Comparison of ENCODE assay signal across 22 cellular contexts in the genomic region with DNA sequence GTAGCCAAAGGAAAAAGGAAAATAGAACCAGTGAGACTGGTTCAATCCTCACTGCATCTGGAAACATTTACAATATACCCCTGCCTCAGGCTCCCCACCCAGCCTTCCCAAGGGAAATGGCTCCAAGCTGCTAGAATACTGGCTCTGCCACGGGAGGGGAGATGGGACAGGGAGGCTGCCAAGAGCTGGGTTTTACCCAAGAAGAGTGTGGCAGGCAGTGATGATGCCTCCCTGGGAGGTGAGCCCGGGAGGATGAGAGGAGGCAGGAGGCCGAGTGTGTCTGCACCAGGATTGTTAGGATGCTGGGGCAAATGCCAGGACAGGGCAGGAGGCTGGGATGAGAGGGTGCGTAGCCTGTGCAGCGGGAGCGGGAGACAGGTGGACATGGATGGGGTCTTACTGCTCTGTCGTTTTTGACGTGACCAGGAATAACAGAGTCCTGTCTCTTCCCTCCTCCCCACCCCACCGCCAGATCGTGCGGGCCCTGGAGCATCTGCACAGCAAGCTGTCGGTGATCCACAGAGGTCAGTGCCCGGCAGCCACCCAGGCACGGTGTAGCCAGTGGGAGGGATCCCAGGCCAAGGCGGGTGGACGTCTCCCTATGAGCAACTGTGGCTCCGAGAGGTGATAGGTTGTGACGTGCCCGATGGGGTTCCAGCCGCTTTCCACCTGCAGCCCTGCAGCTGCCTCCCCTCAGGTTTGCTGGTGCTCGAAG. TPM values are rescaled to one million over a fixed set of nuclear protein-coding genes. Genes with fewer than 3 reads are reported as not detected.
DNase-seq lines count a peak whose midpoint lies in the region; ATAC-seq, FAIRE-seq and TF ChIP-seq lines count a peak whose summit lies in the region.
"Had no signal": no experiment of that assay in that cellular context is flagged by ENCODE, and none has a peak within 500 bp of the region (broad histone marks: within the 10 kb centered on the region; RNA-seq: fewer than 3 reads in every experiment).

No MANE protein-coding gene starts in this region.

- H3K36me3 Mint-ChIP-seq in neural crest cell (ENCODE audit: low read depth), result peaks cover 13% of the 10 kb centered on the region

- TF ChIP-seq CTCF in GM13976 (IDR thresholded peaks at IDR 0.05; ENCODE audit: borderline replicate concordance, control extremely low read depth, extremely low read depth, insufficient read depth, missing control alignments), result no peak
- TF ChIP-seq CTCF in GM12878 (IDR thresholded peaks at IDR 0.05 in 2 of 3, conservative IDR thresholded peaks at IDR 0.05 in 1 of 3; ENCODE audit: control insufficient read depth in 2 of 3, extremely low read depth in 1 of 3, insufficient read depth in 1 of 3, low read depth in 3 of 3, low read length in 3 of 3), result no peak
- TF ChIP-seq CTCF in neural crest cell (conservative IDR thresholded peaks at IDR 0.05), result no peak

- peak; percentile 45; the same call in 1 of the 2 replicates for TF ChIP-seq POLR2A in GM12878 (IDR thresholded peaks at IDR 0.05; ENCODE audit: low read depth, low read length)

- WGBS in GM12878 (ENCODE audit: insufficient coverage, insufficient replicate concordance, low lambda C conversion rate, missing lambda C conversion rate), result 58% methylated on average over 21 of the region's 21 CpGs

- TF ChIP-seq RAD21 in GM12878 (IDR thresholded peaks at IDR 0.05; ENCODE audit: insufficient read depth, low read depth, low read length), result no peak

- no peaks in the 10 kb centered on the region for H3K27me3 ChIP-seq in GM12878 (replicated peaks in 1 of 2; ENCODE audit: control insufficient read depth in 2 of 2, insufficient read depth in 2 of 2, low read length in 1 of 2)
- H3K27me3 ChIP-seq: ascending aorta, heart right ventricle, vagina had no signal

- FAIRE-seq in GM12878 (lab: Jason Lieb, UNC), result no peak

- H3K4me1 Mint-ChIP-seq in neural crest cell, result no peaks in the 10 kb centered on the region
- H3K4me1 Mint-ChIP-seq: activated CD4-positive, alpha-beta T cell treated with anti-CD3 and anti-CD28 coated beads, Interleukin-2, amount 10 ng/mL, durations not matched to agents 7 days and 5 days had no signal

- no peak overlapping the region for H3K4me2 ChIP-seq in GM12878 (ENCODE audit: control insufficient read depth, insufficient read depth)

- intact Hi-C loops in GM12878 (cut with micrococcal nuclease; ENCODE audit: unreplicated experiment), result no loop called here

- TF ChIP-seq EP300 in GM12878 (IDR thresholded peaks at IDR 0.05; ENCODE audit: borderline replicate concordance in 1 of 2, control insufficient read depth in 1 of 2, low read depth in 2 of 2, low read length in 2 of 2), result no peak

- DNase-seq in AG08396 (ENCODE audit: low spot score) (peak; percentile 14), GM13976 (ENCODE audit: low spot score) (peak; percentile 39), GM12878 (ENCODE audit: low read depth, low spot score) (no peak), neural crest cell (ENCODE audit: low read depth, low spot score) (no peak), HuH-7 (ENCODE audit: low spot score) (no peak), DMS79 treated with DMSO at 0.1 percent for 48 hours (lab: John Stamatoyannopoulos, UW) (no peak), NCI-H2029 treated with DMSO at 0.1 percent for 48 hours (lab: John Stamatoyannopoulos, UW) (no peak)
- DNase-seq: activated CD4-positive, alpha-beta T cell treated with anti-CD3 and anti-CD28 coated beads, Interleukin-2, amount 10 ng/mL, durations not matched to agents 7 days and 5 days; activated CD8-positive, alpha-beta memory T cell treated with anti-CD3 and anti-CD28 coated beads, Interleukin-2, amount 50 U/mL, for 4 hours; activated naive CD4-positive, alpha-beta T cell; effector memory CD4-positive, alpha-beta T cell; heart right ventricle; immature natural killer cell; KG1; NCI-H1694 treated with DMSO at 0.1 percent for 48 hours; NCI-H446; occipital lobe; stimulated activated CD4-positive, alpha-beta T cell treated with anti-CD3 and anti-CD28 coated beads, Interleukin-4, amount 100 ng/mL, for 4 hours; substantia nigra had no signal

- in situ Hi-C loops in GM13976 (cut with MboI; ENCODE audit: low sequenced_read_pairs, unreplicated experiment), result loop anchor here (25.0 kb wide), 1 partner anchor 484 kb away; no protein-coding TSS in a partner anchor
- in situ Hi-C loops in GM12878 (cut with MboI), result loop anchor here (25.0 kb wide), 2 partner anchors 484 to 1184 kb away; no protein-coding TSS in a partner anchor

- no peaks in the 10 kb centered on the region for H3K9me3 Mint-ChIP-seq in neural crest cell
- H3K9me3 Mint-ChIP-seq: activated CD4-positive, alpha-beta T cell treated with anti-CD3 and anti-CD28 coated beads, Interleukin-2, amount 10 ng/mL, durations not matched to agents 7 days and 5 days had no signal

- H3K4me3 ChIP-seq in GM12878, result no peak overlapping the region
- H3K4me3 ChIP-seq: ascending aorta, heart right ventricle, vagina had no signal

- no peaks in the 10 kb centered on the region; the same call in 2 of the 3 replicates for H3K9me3 ChIP-seq in GM12878 (replicated peaks; ENCODE audit: control insufficient read depth, insufficient read depth, low read length)
- H3K9me3 ChIP-seq: ascending aorta, heart right ventricle, vagina had no signal

- H3K36me3 ChIP-seq in GM12878 (ENCODE audit: control insufficient read depth in 2 of 2, insufficient read depth in 2 of 2, low read length in 1 of 2), result peaks cover 3 to 22% of the 10 kb centered on the region in 2 experiments; a peak in 3 of 4 replicates

- RAD21 ChIA-PET in GM12878 (lab: Charles Lee; ENCODE audit: unreplicated experiment), result no interaction called here

- H4K20me1 ChIP-seq in GM12878 (ENCODE audit: control insufficient read depth, insufficient read depth), result no peaks in the 10 kb centered on the region; the same call in 1 of the 2 replicates

- POLR2A ChIA-PET in GM12878 (lab: Charles Lee), result no interaction called here

- CTCF ChIA-PET in GM12878 (lab: Yijun Ruan, JAX), result no interaction called here

- H3K27ac Mint-ChIP-seq in neural crest cell (ENCODE audit: unreplicated experiment), result peak overlapping the region; percentile 82
- H3K27ac Mint-ChIP-seq: activated CD4-positive, alpha-beta T cell treated with anti-CD3 and anti-CD28 coated beads, Interleukin-2, amount 10 ng/mL, durations not matched to agents 7 days and 5 days had no signal

- no peaks in the 10 kb centered on the region for H3K79me2 ChIP-seq in GM12878 (ENCODE audit: control insufficient read depth, insufficient read depth, low read length)

- no TSS peak for BruUV-seq in GM12878 (replicated peaks; lab: Mats Ljungman, UMichigan)

- no peaks in the 10 kb centered on the region for H3K4me1 ChIP-seq in GM12878 (ENCODE audit: control insufficient read depth, insufficient read depth, low read length)
- H3K4me1 ChIP-seq: ascending aorta, vagina had no signal

- H3K9ac ChIP-seq in GM12878 (ENCODE audit: control insufficient read depth, insufficient read depth, low read length), result no peak overlapping the region

- ATAC-seq in GM12878, result no peak
- no peak for ATAC-seq in activated CD4-positive, CD25-positive, alpha-beta regulatory T cell treated with anti-CD3 and anti-CD28 coated beads, Interleukin-2, amount 50 U/mL, for 24 hours
- ATAC-seq: heart right ventricle had no signal

- no peak overlapping the region for H2AFZ ChIP-seq in GM12878 (ENCODE audit: control insufficient read depth, low read depth, low read length)

- H3K27ac ChIP-seq in GM12878 (ENCODE audit: control insufficient read depth, insufficient read depth), result no peak overlapping the region
- H3K27ac ChIP-seq: ascending aorta, heart right ventricle, vagina had no signal

- H3K4me3 Mint-ChIP-seq in neural crest cell, result no peak overlapping the region
- H3K4me3 Mint-ChIP-seq: activated CD4-positive, alpha-beta T cell treated with anti-CD3 and anti-CD28 coated beads, Interleukin-2, amount 10 ng/mL, durations not matched to agents 7 days and 5 days; immature natural killer cell had no signal

- SMC1A ChIA-PET in GM12878 (lab: Charles Lee; ENCODE audit: uncharacterized antibody, unreplicated experiment), result no interaction called here

- no peaks in the 10 kb centered on the region for H3K27me3 Mint-ChIP-seq in neural crest cell (ENCODE audit: low read depth)
- H3K27me3 Mint-ChIP-seq: activated CD4-positive, alpha-beta T cell treated with anti-CD3 and anti-CD28 coated beads, Interleukin-2, amount 10 ng/mL, durations not matched to agents 7 days and 5 days had no signal

RNA-seq across cellular contexts. Expression of a gene that starts 18.4 kb away (rescaled TPM):
- 13.7 and 15.8 TPM in 2 replicates for total RNA-seq in GM12878 (2013; cell fraction: nucleolus; rRNA removed)
- total RNA-seq in GM12878 (2014; rRNA removed) (14.4 and 15.0 TPM in 2 replicates), GM12878 (2014; rRNA removed; fragmentation: Illumina TruSeq; extraction: Trizol) (8.6 and 10.0 TPM in 2 replicates), GM12878 (2021) (38.6 and 39.4 TPM in 2 replicates), neural crest cell (19.4 and 20.3 TPM in 2 replicates)
- 8.9 TPM for polyA plus RNA-seq in GM12878 (2011; ENCODE audit: low read depth)
- polyA plus RNA-seq in GM12878 (2011; rRNA removed) (13.3 and 16.6 TPM in 2 replicates), GM12878 (2014; fragmentation: Illumina TruSeq; extraction: Trizol) (6.3 and 20.6 TPM in 2 replicates), GM12878 (2014; fragmentation: Nextera tagmentation; extraction: Ambion mirVana) (1 to 10 TPM in 1 of 2 experiments, under 1 TPM in 1; 0.71 to 3.8 TPM), GM12878 (2014; rRNA removed) (30.4 and 33.1 TPM in 2 replicates), GM12878 (2016; fragmentation: Nextera tagmentation; extraction: Ambion mirVana) (10 to 100 TPM; 37.1 to 38.6 TPM)
- polyA plus RNA-seq in GM12878 (2011; cell fraction: cytosol; rRNA removed), result 32.9 and 36.4 TPM in 2 replicates
- polyA plus RNA-seq in GM12878 (2011; cell fraction: nucleus; rRNA removed), result 28.3 and 35.6 TPM in 2 replicates
- polyA plus RNA-seq in GM12878 (2012), result 19.0 and 25.3 TPM in 2 replicates
- polyA minus RNA-seq in GM12878 (2011; rRNA and poly(A)+ RNA removed), result 12.9 and 18.6 TPM in 2 replicates
- 10.0 and 15.5 TPM in 2 replicates for polyA minus RNA-seq in GM12878 (2011; cell fraction: cytosol; rRNA and poly(A)+ RNA removed)
- polyA minus RNA-seq in GM12878 (2011; cell fraction: nucleus; rRNA and poly(A)+ RNA removed), result 7.3 and 13.4 TPM in 2 replicates

RNA-seq across cellular contexts. Expression of a gene that starts 49.7 kb away (rescaled TPM):
- 0.23 and 0.37 TPM in 2 replicates for total RNA-seq in GM12878 (2013; cell fraction: nucleolus; rRNA removed)
- total RNA-seq in GM12878 (2014; rRNA removed) (0.05 and 0.17 TPM in 2 replicates), GM12878 (2014; rRNA removed; fragmentation: Illumina TruSeq; extraction: Trizol) (0.05 and 0.09 TPM in 2 replicates), GM12878 (2021) (0.33 and 0.35 TPM in 2 replicates), neural crest cell (6.3 and 6.7 TPM in 2 replicates)
- polyA plus RNA-seq in GM12878 (2011; ENCODE audit: low read depth), result 0.21 TPM
- polyA plus RNA-seq in GM12878 (2011; rRNA removed) (0.19 and 0.33 TPM in 2 replicates), GM12878 (2014; fragmentation: Illumina TruSeq; extraction: Trizol) (0.08 and 0.21 TPM in 2 replicates), GM12878 (2014; fragmentation: Nextera tagmentation; extraction: Ambion mirVana) (under 1 TPM; 0.02 TPM), GM12878 (2014; rRNA removed) (0.31 and 0.47 TPM in 2 replicates), GM12878 (2016; fragmentation: Nextera tagmentation; extraction: Ambion mirVana) (under 1 TPM; 0.13 TPM)
- polyA plus RNA-seq in GM12878 (2011; cell fraction: cytosol; rRNA removed), result 0.37 and 0.42 TPM in 2 replicates
- 0.42 and 0.55 TPM in 2 replicates for polyA plus RNA-seq in GM12878 (2011; cell fraction: nucleus; rRNA removed)
- polyA plus RNA-seq in GM12878 (2012), result 0.52 and 0.62 TPM in 2 replicates
- 0.07 and 0.36 TPM in 2 replicates for polyA minus RNA-seq in GM12878 (2011; rRNA and poly(A)+ RNA removed)
- 0.40 TPM in 1 of 2 replicates, not detected in the other for polyA minus RNA-seq in GM12878 (2011; cell fraction: cytosol; rRNA and poly(A)+ RNA removed)
- 0.19 and 0.36 TPM in 2 replicates for polyA minus RNA-seq in GM12878 (2011; cell fraction: nucleus; rRNA and poly(A)+ RNA removed)

Comparison
In these comparisons a context has a peak if more than half of its experiments do, and no peak if none do; other contexts are left out.
1. DNase-seq: peak in AG08396 (single experiment) and GM13976 (single experiment); none in GM12878 (single experiment), neural crest cell (single experiment), HuH-7 (single experiment), DMS79 treated with DMSO at 0.1 percent for 48 hours (single experiment) and NCI-H2029 treated with DMSO at 0.1 percent for 48 hours (single experiment).